Comparison of ENCODE assay signal across 8 cellular contexts in genomic region chr1:21703318-21703963, GRCh38. TPM values are rescaled to one million over a fixed set of nuclear protein-coding genes. Genes with fewer than 3 reads are reported as not detected.
DNase-seq lines count a peak whose midpoint lies in the region; ATAC-seq, FAIRE-seq and TF ChIP-seq lines count a peak whose summit lies in the region.

No MANE protein-coding gene starts in this region.

- peak; percentile 43 to 52; a peak in 4 of 5 replicates for TF ChIP-seq RAD21 in A549 (conservative IDR thresholded peaks at IDR 0.05 in 1 of 2, IDR thresholded peaks at IDR 0.05 in 1 of 2)

- CTCF ChIA-PET in A549 (lab: Yijun Ruan, JAX): interaction anchor here (0.6 to 1.9 kb wide), 14 partner anchors 10 to 513 kb away, joined by 3 to 10 read pairs (median 3); no protein-coding TSS in a partner anchor

- ATAC-seq in A549 (peak; percentile 89), GM19397 (IDR thresholded peaks at IDR 0.05; ENCODE audit: unreplicated experiment) (no peak)

- H2AFZ ChIP-seq in osteoblast (ENCODE audit: low read length): no peak overlapping the region

- peak; percentile 18 to 57 for DNase-seq in A549 (ENCODE audit: low read depth in 1 of 2, low spot score in 1 of 2)
- DNase-seq in GDM1 (lab: John Stamatoyannopoulos, UW): peak; percentile 6
- DNase-seq in NCI-H446 treated with DMSO at 0.1 percent for 48 hours (lab: John Stamatoyannopoulos, UW): peak; percentile 9
- peak; percentile 78 for DNase-seq in dedifferentiated amniotic fluid mesenchymal stem cell (ENCODE audit: extremely low spot score)
- DNase-seq in osteoblast (ENCODE audit: insufficient read length, low spot score, missing footprints): no peak
- DNase-seq in activated CD4-positive, alpha-beta T cell treated with anti-CD3 and anti-CD28 coated beads for 4 hours: no peak
- DNase-seq in ecto neural progenitor cell (ENCODE audit: low spot score): no peak

- peaks cover 33% of the 10 kb centered on the region for H3K36me3 ChIP-seq in osteoblast (ENCODE audit: insufficient read depth, low read length)

- TF ChIP-seq POLR2A in A549 (IDR thresholded peaks at IDR 0.05; ENCODE audit: low read length): no peak

- WGBS in A549 (ENCODE audit: missing lambda C conversion rate): 31% methylated on average over 3 of the region's 3 CpGs

- no peak for TF ChIP-seq EP300 in A549 (IDR thresholded peaks at IDR 0.05)

- H3K4me3 ChIP-seq in A549 (no peak overlapping the region), osteoblast (ENCODE audit: insufficient read depth, low read length) (no peak overlapping the region)

- H3K79me2 ChIP-seq in osteoblast (ENCODE audit: insufficient read depth, low read length): no peaks in the 10 kb centered on the region

- no peaks in the 10 kb centered on the region for H3K9me3 ChIP-seq in A549
- no peaks in the 10 kb centered on the region for H3K9me3 ChIP-seq in osteoblast (ENCODE audit: low read depth, low read length)

- no peaks in the 10 kb centered on the region for H3K27me3 ChIP-seq in osteoblast (ENCODE audit: insufficient read depth, low read length)

- FAIRE-seq in A549 (lab: Jason Lieb, UNC): no peak

- TF ChIP-seq CTCF in A549 (IDR thresholded peaks at IDR 0.05) (peak; percentile 49), osteoblast (IDR thresholded peaks at IDR 0.05; ENCODE audit: extremely low read depth, low read depth, low read length) (peak; percentile 48)

- peaks cover 16% of the 10 kb centered on the region for H4K20me1 ChIP-seq in osteoblast (ENCODE audit: insufficient read depth, low read length)

- H3K4me1 ChIP-seq in A549 (peaks cover 10% of the 10 kb centered on the region; the same call in 2 of the 3 replicates), osteoblast (ENCODE audit: insufficient read depth, low read length) (peaks cover 34% of the 10 kb centered on the region)

- H3K4me2 ChIP-seq in A549 (no peak overlapping the region; the same call in 2 of the 3 replicates), osteoblast (ENCODE audit: insufficient read depth, low read length) (peak overlapping the region; percentile 35)

- H3K27ac ChIP-seq in A549 (peak overlapping the region in 1 of 2 experiments; percentile 52; a peak in 2 of 6 replicates), osteoblast (ENCODE audit: low read depth, low read length) (peak overlapping the region; percentile 73)

- POLR2A ChIA-PET in A549 (lab: Yijun Ruan, JAX): no interaction called here

TF ChIP-seq in A549, 52 proteins besides CTCF, POLR2A, EP300 and RAD21:
- TF ChIP-seq HEYL (CRISPR knock-in tag; IDR thresholded peaks at IDR 0.05): no peak
- peak; percentile 71 for TF ChIP-seq SMC3 (IDR thresholded peaks at IDR 0.05)

RNA-seq across cellular contexts. Expression of gene RAP1GAP, which starts 34.3 kb away (rescaled TPM):
- polyA plus RNA-seq in A549 (2011; rRNA removed) (16.7 and 21.4 TPM in 2 replicates), A549 (2017; fragmentation: RNase III; extraction: RNeasy Plus Mini Kit Qiagen cat#74134 plus additional on column Dnase treatment) (4.3 to 5.4 TPM (median 5.1 TPM) in 3 replicates)
- 8.2 and 10.2 TPM in 2 replicates for polyA plus RNA-seq in A549 (2012; cell fraction: cytosol; rRNA removed)
- 11.6 and 12.4 TPM in 2 replicates for polyA plus RNA-seq in A549 (2012; cell fraction: nucleus; rRNA removed)
- 24.1 and 28.7 TPM in 2 replicates for polyA minus RNA-seq in A549 (2011; rRNA and poly(A)+ RNA removed)
- total RNA-seq in osteoblast: under 0.01 and 0.29 TPM in 2 replicates

Comparison
In these comparisons a context has a peak if more than half of its experiments do, and no peak if none do; other contexts are left out.
1. DNase-seq: peak in A549 (2 of 2), GDM1 (single experiment), NCI-H446 treated with DMSO at 0.1 percent for 48 hours (single experiment) and dedifferentiated amniotic fluid mesenchymal stem cell (single experiment); none in osteoblast (single experiment), activated CD4-positive, alpha-beta T cell treated with anti-CD3 and anti-CD28 coated beads for 4 hours (0 of 2) and ecto neural progenitor cell (single experiment).